Comparison of ENCODE assay signal across 11 cellular contexts in the genomic region with DNA sequence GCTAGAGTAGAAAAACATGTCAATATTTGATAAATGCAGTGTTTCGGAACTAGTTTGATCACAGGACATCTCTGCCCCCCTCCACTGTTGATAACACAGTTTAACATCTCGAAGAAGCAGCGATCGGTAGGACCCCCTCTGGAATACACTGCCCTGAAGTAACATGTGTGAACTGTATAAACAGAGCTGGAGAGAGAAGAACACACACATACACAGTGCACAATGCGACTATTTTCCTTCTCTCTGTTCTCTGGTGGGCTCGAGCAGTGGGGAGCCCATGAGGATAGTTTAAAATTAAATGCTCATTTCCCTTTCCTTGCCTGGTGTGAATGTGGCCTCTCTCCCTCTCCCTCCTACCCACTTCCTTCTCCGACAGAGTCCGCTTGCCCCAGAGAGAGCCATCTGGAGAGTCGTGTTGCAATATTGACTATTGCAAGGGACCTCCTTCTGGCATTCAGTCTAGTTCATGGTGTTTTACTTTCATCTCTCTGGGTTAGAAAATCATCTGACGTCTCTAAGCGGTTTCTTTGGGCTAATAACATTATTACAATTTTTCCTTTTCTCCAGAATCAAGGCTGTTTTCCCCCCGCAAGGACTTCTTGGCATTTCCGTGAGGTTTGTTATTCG. TPM values are rescaled to one million over a fixed set of nuclear protein-coding genes. Genes with fewer than 3 reads are reported as not detected.
DNase-seq lines count a peak whose midpoint lies in the region; ATAC-seq and TF ChIP-seq lines count a peak whose summit lies in the region.
"Had no signal": no experiment of that assay in that cellular context is flagged by ENCODE, and none has a peak within 500 bp of the region (broad histone marks: within the 10 kb centered on the region; RNA-seq: fewer than 3 reads in every experiment).

No MANE protein-coding gene starts in this region.

- TF ChIP-seq POLR2A in heart left ventricle (IDR thresholded peaks at IDR 0.05), result no peak

- peak; percentile 77 for DNase-seq in DMS53 treated with DMSO at 0.1 percent for 48 hours (lab: John Stamatoyannopoulos, UW; ENCODE audit: unreplicated experiment)
- peak; percentile 95 for DNase-seq in NOMO-1 treated with DMSO at 0.1 percent for 48 hours (lab: John Stamatoyannopoulos, UW; ENCODE audit: unreplicated experiment)
- peak in 3 of 5 donors; percentile 27 to 63 (median 43) for DNase-seq in heart left ventricle
- no peak for DNase-seq in smooth muscle cell (lab: John Stamatoyannopoulos, UW; ENCODE audit: unreplicated experiment)
- no peak for DNase-seq in GOT3 (lab: John Stamatoyannopoulos, UW)
- DNase-seq in activated effector memory CD4-positive, alpha-beta T cell treated with anti-CD3 and anti-CD28 coated beads, Interleukin-2, amount 50 U/mL, for 16 hours, result no peak
- DNase-seq in dorsolateral prefrontal cortex, result no peak
- DNase-seq: HCEC 1CT; stimulated activated CD4-positive, alpha-beta T cell treated with anti-CD3 and anti-CD28 coated beads, Interleukin-4, amount 100 ng/mL, for 1 hour had no signal

- H3K9me3 ChIP-seq in heart left ventricle (no peaks in the 10 kb centered on the region), smooth muscle cell (replicated peaks; ENCODE audit: low read depth) (no peaks in the 10 kb centered on the region)

- ATAC-seq in heart left ventricle (peak; percentile 56 to 93 (median 86)), HG03460 (IDR thresholded peaks at IDR 0.05; ENCODE audit: unreplicated experiment) (no peak)

- H3K9ac ChIP-seq in smooth muscle cell (ENCODE audit: low read depth), result no peak overlapping the region
- H3K9ac ChIP-seq: KMS-11 had no signal

- intact Hi-C loops in heart left ventricle (cut with DNase I) (loop anchor here in 3 of 10 donors (5.0 kb wide), 3 partner anchors 42 to 87 kb away; no protein-coding TSS in a partner anchor), dorsolateral prefrontal cortex (cut with DNase I) (loop anchor here in 1 of 2 donors (10.0 kb wide), 1 partner anchor 439 kb away; no protein-coding TSS in a partner anchor)

- no peak for TF ChIP-seq CTCF in heart left ventricle (IDR thresholded peaks at IDR 0.05)
- TF ChIP-seq CTCF in smooth muscle cell (IDR thresholded peaks at IDR 0.05; ENCODE audit: borderline replicate concordance, insufficient read depth, poor library complexity, severe bottlenecking), result no peak
- no peak for TF ChIP-seq CTCF in dorsolateral prefrontal cortex (IDR thresholded peaks at IDR 0.05 in 54 of 56, conservative IDR thresholded peaks at IDR 0.05 in 2 of 56; ENCODE audit: low read depth in 1 of 56, partially characterized antibody in 56 of 56)

- H3K4me2 ChIP-seq in smooth muscle cell, result peak overlapping the region; percentile 75
- H3K4me2 ChIP-seq: KMS-11 had no signal

- peaks cover 5% of the 10 kb centered on the region for H3F3A ChIP-seq in smooth muscle cell (ENCODE audit: low read depth)

- peak overlapping the region; percentile 64 for H2AFZ ChIP-seq in smooth muscle cell (ENCODE audit: low read depth)

- no peaks in the 10 kb centered on the region for H4K20me1 ChIP-seq in smooth muscle cell (ENCODE audit: low read depth)

- H3K4me3 ChIP-seq in heart left ventricle, result peak overlapping the region in 6 of 12 donors; percentile 1 to 29 (median 14)
- peak overlapping the region; percentile 16 for H3K4me3 ChIP-seq in smooth muscle cell
- H3K4me3 ChIP-seq in dorsolateral prefrontal cortex, result peak overlapping the region in 7 of 59 donors; percentile 0 to 23 (median 9)

- H3K27ac ChIP-seq in heart left ventricle (peak overlapping the region in 9 of 12 donors; percentile 16 to 70 (median 31)), smooth muscle cell (ENCODE audit: low read depth) (peak overlapping the region; percentile 74), dorsolateral prefrontal cortex (peak overlapping the region in 15 of 59 donors; percentile 3 to 60 (median 36))
- H3K27ac ChIP-seq: KMS-11 had no signal

- H3K27me3 ChIP-seq in heart left ventricle, result no peaks in the 10 kb centered on the region
- no peaks in the 10 kb centered on the region for H3K27me3 ChIP-seq in smooth muscle cell (ENCODE audit: low read depth)
- H3K27me3 ChIP-seq in dorsolateral prefrontal cortex, result no peaks in the 10 kb centered on the region

- H3K4me1 ChIP-seq in heart left ventricle (peaks cover 0 to 32% (median 0%) of the 10 kb centered on the region in 12 donors), smooth muscle cell (ENCODE audit: low read depth) (peaks cover 3% of the 10 kb centered on the region)

- 51 to 63% (median 58%) methylated on average over 14 of the region's 14 CpGs for WGBS in heart left ventricle, 4 donors
- WGBS in smooth muscle cell (ENCODE audit: low lambda C conversion rate), result 61% methylated on average over 14 of the region's 14 CpGs

- no peaks in the 10 kb centered on the region for H3K36me3 ChIP-seq in heart left ventricle
- H3K36me3 ChIP-seq in smooth muscle cell (ENCODE audit: low read depth), result no peaks in the 10 kb centered on the region

- no peaks in the 10 kb centered on the region for H3K79me2 ChIP-seq in smooth muscle cell (ENCODE audit: low read depth)

RNA-seq across cellular contexts. Expression of a gene that starts 51.6 kb away (rescaled TPM):
- total RNA-seq in heart left ventricle (under 1 TPM in 2 of 9 donors, not detected in 7; 0.12 to 0.72 TPM), smooth muscle cell (2.2 and 4.8 TPM in 2 replicates), dorsolateral prefrontal cortex (1 to 10 TPM in 19 of 120 experiments, under 1 TPM in 86, not detected in 15; 0.22 to 2.3 (median 0.67) TPM)
- polyA plus RNA-seq in heart left ventricle (under 1 TPM in 1 of 2 donors, not detected in 1; 0.03 TPM), smooth muscle cell (1.2 and 3.2 TPM in 2 replicates)

Comparison
In these comparisons a context has a peak if more than half of its experiments do, and no peak if none do; other contexts are left out.
1. DNase-seq: peak in DMS53 treated with DMSO at 0.1 percent for 48 hours (single experiment), NOMO-1 treated with DMSO at 0.1 percent for 48 hours (single experiment) and heart left ventricle (3 of 5); none in smooth muscle cell (single experiment), GOT3 (single experiment), activated effector memory CD4-positive, alpha-beta T cell treated with anti-CD3 and anti-CD28 coated beads, Interleukin-2, amount 50 U/mL, for 16 hours (single experiment) and dorsolateral prefrontal cortex (0 of 10).